Comparison of ENCODE assay signal across 8 cellular contexts in genomic region chr7:140696024-140696678, GRCh38. TPM values are rescaled to one million over a fixed set of nuclear protein-coding genes. Genes with fewer than 3 reads are reported as not detected.
DNase-seq lines count a peak whose midpoint lies in the region; ATAC-seq and TF ChIP-seq lines count a peak whose summit lies in the region.

No MANE protein-coding gene starts in this region.

- H2BK5ac ChIP-seq in trophoblast cell (ENCODE audit: low read depth, low read length, poor library complexity), result peak overlapping the region; percentile 51

- H4K12ac ChIP-seq in trophoblast cell (ENCODE audit: low read depth, low read length), result peak overlapping the region; percentile 85

- H2BK12ac ChIP-seq in trophoblast cell (ENCODE audit: low read length), result no peak overlapping the region

- peak overlapping the region; percentile 3 for H3K14ac ChIP-seq in trophoblast cell (ENCODE audit: low read length)

- H4K8ac ChIP-seq in trophoblast cell (ENCODE audit: low read depth, low read length), result peak overlapping the region; percentile 96

- no peaks in the 10 kb centered on the region for H3K27me3 Mint-ChIP-seq in activated naive CD8-positive, alpha-beta T cell treated with anti-CD3 and anti-CD28 coated beads for 36 hours

- DNase-seq in EH (ENCODE audit: low read depth) (peak; percentile 93), RPMI7951 (ENCODE audit: low read depth) (peak; percentile 90), cardiac muscle cell (ENCODE audit: low read depth in 1 of 2, low spot score in 1 of 2) (peak; percentile 96 to 97), trophoblast cell (peak; percentile 88 to 93), tibial nerve (ENCODE audit: low spot score in 2 of 2) (peak; percentile 89 to 90), Kasumi-1 (lab: John Stamatoyannopoulos, UW) (no peak)
- DNase-seq in activated naive CD8-positive, alpha-beta T cell treated with anti-CD3 and anti-CD28 coated beads for 36 hours, result no peak

- H3K36me3 ChIP-seq in cardiac muscle cell (no peaks in the 10 kb centered on the region), trophoblast cell (ENCODE audit: control insufficient read depth in 1 of 2, insufficient read depth in 2 of 2, low read length in 2 of 2) (peaks cover 4 to 8% of the 10 kb centered on the region in 2 experiments), tibial nerve (peaks cover 0 to 24% (median 0%) of the 10 kb centered on the region in 3 donors)

- no peak overlapping the region for H3K23ac ChIP-seq in trophoblast cell (ENCODE audit: low read length)

- no peak overlapping the region for H2BK120ac ChIP-seq in trophoblast cell (ENCODE audit: insufficient read depth, low read length, poor library complexity)

- no peaks in the 10 kb centered on the region for H3K27me3 ChIP-seq in cardiac muscle cell
- H3K27me3 ChIP-seq in trophoblast cell (ENCODE audit: insufficient read depth, low read length), result no peaks in the 10 kb centered on the region
- H3K27me3 ChIP-seq in tibial nerve, result no peaks in the 10 kb centered on the region

- H3K4me3 Mint-ChIP-seq in activated naive CD8-positive, alpha-beta T cell treated with anti-CD3 and anti-CD28 coated beads for 36 hours, result peak overlapping the region; percentile 89

- H2AK5ac ChIP-seq in trophoblast cell (ENCODE audit: low read length), result no peak overlapping the region

- H3K4me2 ChIP-seq in trophoblast cell (ENCODE audit: low read length), result peak overlapping the region; percentile 56

- H3K18ac ChIP-seq in trophoblast cell (ENCODE audit: low read length), result peak overlapping the region; percentile 63

- peaks cover 8% of the 10 kb centered on the region for H3K4me1 ChIP-seq in cardiac muscle cell (ENCODE audit: low read depth)
- H3K4me1 ChIP-seq in trophoblast cell (ENCODE audit: control insufficient read depth in 1 of 2, insufficient read depth in 2 of 2, low read length in 2 of 2), result peaks cover 5 to 8% of the 10 kb centered on the region in 2 experiments
- peaks cover 0 to 23% (median 10%) of the 10 kb centered on the region in 4 donors for H3K4me1 ChIP-seq in tibial nerve

- H3K27ac ChIP-seq in cardiac muscle cell (peak overlapping the region; percentile 94), trophoblast cell (ENCODE audit: low read depth, low read length) (peak overlapping the region; percentile 94), tibial nerve (peak overlapping the region; percentile 80 to 94 (median 93))

- peak overlapping the region; percentile 92 for H3K27ac Mint-ChIP-seq in activated naive CD8-positive, alpha-beta T cell treated with anti-CD3 and anti-CD28 coated beads for 36 hours

- H3K4ac ChIP-seq in trophoblast cell (ENCODE audit: low read depth, low read length), result no peak overlapping the region

- H3K9me3 ChIP-seq in cardiac muscle cell (ENCODE audit: low read depth), result no peaks in the 10 kb centered on the region
- no peaks in the 10 kb centered on the region for H3K9me3 ChIP-seq in trophoblast cell (ENCODE audit: insufficient read depth, low read depth, low read length)
- no peaks in the 10 kb centered on the region for H3K9me3 ChIP-seq in tibial nerve

- WGBS in trophoblast cell (ENCODE audit: extremely low coverage, insufficient coverage, insufficient read length), result no CpG with 5 or more reads among the region's 23 CpGs
- WGBS in tibial nerve, 2 donors, result 21 to 22% methylated on average over 23 of the region's 23 CpGs

- H3K36me3 Mint-ChIP-seq in activated naive CD8-positive, alpha-beta T cell treated with anti-CD3 and anti-CD28 coated beads for 36 hours, result peaks cover 30% of the 10 kb centered on the region

- TF ChIP-seq EP300 in tibial nerve (IDR thresholded peaks at IDR 0.05), result no peak

- peak overlapping the region; percentile 14 for H2AFZ ChIP-seq in trophoblast cell (ENCODE audit: insufficient read depth, low read length, poor library complexity)

- H3K79me1 ChIP-seq in trophoblast cell (ENCODE audit: low read length), result peaks cover 12% of the 10 kb centered on the region

- H3K9ac ChIP-seq in trophoblast cell (ENCODE audit: low read length), result no peak overlapping the region

- H3K4me1 Mint-ChIP-seq in activated naive CD8-positive, alpha-beta T cell treated with anti-CD3 and anti-CD28 coated beads for 36 hours, result peaks cover 30% of the 10 kb centered on the region

- H3K79me2 ChIP-seq in trophoblast cell (ENCODE audit: control insufficient read depth, insufficient read depth, low read length, poor library complexity), result peaks cover 15% of the 10 kb centered on the region

- TF ChIP-seq POLR2A in tibial nerve (IDR thresholded peaks at IDR 0.05), result no peak

- peak overlapping the region; percentile 49 for H4K91ac ChIP-seq in trophoblast cell (ENCODE audit: low read depth, low read length)

- peak overlapping the region; percentile 72 for H3K4me3 ChIP-seq in cardiac muscle cell
- H3K4me3 ChIP-seq in trophoblast cell (ENCODE audit: low read depth, low read length), result no peak overlapping the region
- peak overlapping the region; percentile 56 to 78 (median 71) for H3K4me3 ChIP-seq in tibial nerve

- TF ChIP-seq CTCF in cardiac muscle cell (IDR thresholded peaks at IDR 0.05; ENCODE audit: low read depth, low read length) (no peak), tibial nerve (IDR thresholded peaks at IDR 0.05) (no peak)

- peak; percentile 70 for ATAC-seq in HG03060 (IDR thresholded peaks at IDR 0.05; ENCODE audit: low read depth, unreplicated experiment)

- H3K9me3 Mint-ChIP-seq in activated naive CD8-positive, alpha-beta T cell treated with anti-CD3 and anti-CD28 coated beads for 36 hours, result no peaks in the 10 kb centered on the region

RNA-seq across cellular contexts. Expression of gene NDUFB2, which starts 0.4 kb away (rescaled TPM):
- 333 and 473 TPM in 2 replicates for total RNA-seq in RPMI7951 (2014; rRNA removed; shearing (Covaris generic))
- 100 to 1,000 TPM; 175 to 196 TPM for total RNA-seq in activated naive CD8-positive, alpha-beta T cell treated with anti-CD3 and anti-CD28 coated beads for 36 hours
- total RNA-seq in cardiac muscle cell (267 and 1,003 TPM in 2 replicates), tibial nerve (100 to 1,000 TPM; 122 to 288 (median 162) TPM)
- polyA plus RNA-seq in cardiac muscle cell, result 391 and 693 TPM in 2 replicates
- polyA plus RNA-seq in trophoblast cell (2013), result 401 and 443 TPM in 2 replicates

RNA-seq across cellular contexts. Expression of gene ADCK2, which starts 23.4 kb away (rescaled TPM):
- total RNA-seq in RPMI7951 (2014; rRNA removed; shearing (Covaris generic)), result 16.2 and 16.8 TPM in 2 replicates
- 10 to 100 TPM; 23.3 to 23.9 TPM for total RNA-seq in activated naive CD8-positive, alpha-beta T cell treated with anti-CD3 and anti-CD28 coated beads for 36 hours
- total RNA-seq in cardiac muscle cell (22.6 and 31.1 TPM in 2 replicates), tibial nerve (10 to 100 TPM; 20.7 to 34.5 (median 26.7) TPM)
- polyA plus RNA-seq in cardiac muscle cell, result 13.9 and 23.0 TPM in 2 replicates
- 23.9 and 24.8 TPM in 2 replicates for polyA plus RNA-seq in trophoblast cell (2013)

RNA-seq across cellular contexts. Expression of gene DENND2A, which starts 55.5 kb away (rescaled TPM):
- total RNA-seq in RPMI7951 (2014; rRNA removed; shearing (Covaris generic)), result 26.9 and 29.6 TPM in 2 replicates
- total RNA-seq in activated naive CD8-positive, alpha-beta T cell treated with anti-CD3 and anti-CD28 coated beads for 36 hours, result not detected
- total RNA-seq in cardiac muscle cell (8.9 and 21.7 TPM in 2 replicates), tibial nerve (10 to 100 TPM; 18.3 to 28.0 (median 24.2) TPM)
- 14.0 and 18.2 TPM in 2 replicates for polyA plus RNA-seq in cardiac muscle cell
- polyA plus RNA-seq in trophoblast cell (2013), result 16.2 and 17.5 TPM in 2 replicates

Comparison
In these comparisons a context has a peak if more than half of its experiments do, and no peak if none do; other contexts are left out.
1. DNase-seq: peak in EH (single experiment), RPMI7951 (single experiment), cardiac muscle cell (2 of 2), trophoblast cell (2 of 2) and tibial nerve (2 of 2); none in activated naive CD8-positive, alpha-beta T cell treated with anti-CD3 and anti-CD28 coated beads for 36 hours (single experiment) and Kasumi-1 (0 of 2).
2. Peak in every context shown above with its lines, with median percentiles within 50 percentile points of each other: H3K27ac ChIP-seq.